ENCODE assay signal across 8 cellular contexts in genomic region chr20:34536798-34537394, GRCh38. TPM values are rescaled to one million over a fixed set of nuclear protein-coding genes. Genes with fewer than 3 reads are reported as not detected.
DNase-seq lines count a peak whose midpoint lies in the region; ATAC-seq and TF ChIP-seq lines count a peak whose summit lies in the region.

No MANE protein-coding gene starts in this region.

- CTCF ChIA-PET in Caco-2 (lab: Charles Lee) = interaction anchor here (0.5 to 2.4 kb wide), 8 partner anchors 22 to 233 kb away, joined by 3 to 15 read pairs (median 4); partner anchors contain the start of gene TP53INP2
- CTCF ChIA-PET in activated CD8-positive, alpha-beta T cell treated with anti-CD3 and anti-CD28 coated beads for 36 hours (lab: Charles Lee) = interaction anchor here (0.7 to 4.0 kb wide), 9 partner anchors 11 to 233 kb away, joined by 3 to 56 read pairs (median 4); no protein-coding TSS in a partner anchor

- DNase-seq in Caco-2 (peak in 1 of 2 experiments; percentile 71), globus pallidus (ENCODE audit: low spot score) (peak; percentile 41)
- peak; percentile 71 for DNase-seq in activated CD8-positive, alpha-beta T cell treated with anti-CD3 and anti-CD28 coated beads for 36 hours
- peak; percentile 39 to 41 for DNase-seq in stimulated activated CD4-positive, alpha-beta T cell treated with anti-CD3 and anti-CD28 coated beads, Interleukin-2, amount 100 ng/mL, for 48 hours

- H3K9me3 ChIP-seq in Caco-2 (no peaks in the 10 kb centered on the region), Loucy (ENCODE audit: insufficient read depth, low read depth, low read length) (no peaks in the 10 kb centered on the region)

- peaks cover under 1% of the 10 kb centered on the region for H3K4me1 Mint-ChIP-seq in Caco-2 (ENCODE audit: low read depth, unreplicated experiment)
- H3K4me1 Mint-ChIP-seq in activated CD8-positive, alpha-beta T cell treated with anti-CD3 and anti-CD28 coated beads for 36 hours (ENCODE audit: low read depth) = peaks cover 7% of the 10 kb centered on the region

- intact Hi-C loops in Caco-2 (cut with micrococcal nuclease; ENCODE audit: unreplicated experiment) = no loop called here
- intact Hi-C loops in activated CD8-positive, alpha-beta T cell treated with anti-CD3 and anti-CD28 coated beads for 36 hours (cut with micrococcal nuclease) = loop anchor here (5.0 kb wide), 1 partner anchor 170 kb away; no protein-coding TSS in a partner anchor

- TF ChIP-seq CTCF in Caco-2 (IDR thresholded peaks at IDR 0.05; ENCODE audit: insufficient read depth in 1 of 2, low read depth in 1 of 2, low read length in 1 of 2, severe bottlenecking in 1 of 2, unreplicated experiment in 1 of 2) (peak; percentile 55 to 69), Loucy (conservative IDR thresholded peaks at IDR 0.05; ENCODE audit: low read length) (peak; percentile 44)
- peak; percentile 54 for TF ChIP-seq CTCF in activated CD8-positive, alpha-beta T cell treated with anti-CD3 and anti-CD28 coated beads for 36 hours (IDR thresholded peaks at IDR 0.05)

- H3K4me1 ChIP-seq in Caco-2 (no peaks in the 10 kb centered on the region), Loucy (ENCODE audit: insufficient read depth, low read length, poor library complexity, severe bottlenecking) (no peaks in the 10 kb centered on the region)

- no peak overlapping the region for H3K4me2 ChIP-seq in Loucy (ENCODE audit: low read depth, low read length, poor library complexity, severe bottlenecking)

- no peak overlapping the region for H3K4me3 Mint-ChIP-seq in Caco-2 (ENCODE audit: unreplicated experiment)
- no peak overlapping the region for H3K4me3 Mint-ChIP-seq in activated CD8-positive, alpha-beta T cell treated with anti-CD3 and anti-CD28 coated beads for 36 hours

- H3K36me3 ChIP-seq in Caco-2 (ENCODE audit: control insufficient read depth, insufficient read depth, low read length) (peaks cover 21% of the 10 kb centered on the region), Loucy (ENCODE audit: insufficient read depth, low read length) (peaks cover 81% of the 10 kb centered on the region; the same call in 1 of the 2 replicates)

- no peak overlapping the region for H3K9ac ChIP-seq in Loucy (ENCODE audit: low read depth, low read length, poor library complexity, severe bottlenecking)

- H2AFZ ChIP-seq in Loucy (ENCODE audit: low read length) = no peak overlapping the region

- no peaks in the 10 kb centered on the region for H3K9me3 Mint-ChIP-seq in Caco-2 (ENCODE audit: unreplicated experiment)
- H3K9me3 Mint-ChIP-seq in activated CD8-positive, alpha-beta T cell treated with anti-CD3 and anti-CD28 coated beads for 36 hours = no peaks in the 10 kb centered on the region

- POLR2A ChIA-PET in Caco-2 (lab: Charles Lee) = interaction anchor here (0.5 kb wide), 1 partner anchor 55 kb away, joined by 3 read pairs; no protein-coding TSS in a partner anchor
- POLR2A ChIA-PET in activated CD8-positive, alpha-beta T cell treated with anti-CD3 and anti-CD28 coated beads for 36 hours (lab: Charles Lee) = interaction anchor here (0.7 kb wide), 1 partner anchor 20 kb away, joined by 3 read pairs; no protein-coding TSS in a partner anchor

- H3K9me2 ChIP-seq in Loucy (replicated peaks; ENCODE audit: low read depth, low read length) = no peaks in the 10 kb centered on the region

- H3F3A ChIP-seq in Loucy (ENCODE audit: low read depth) = no peaks in the 10 kb centered on the region

- H3K4me3 ChIP-seq in Caco-2 (ENCODE audit: low read depth, low read length) (no peak overlapping the region), Loucy (ENCODE audit: low read length, poor library complexity, severe bottlenecking) (no peak overlapping the region)

- ATAC-seq in activated CD8-positive, alpha-beta T cell treated with anti-CD3 and anti-CD28 coated beads for 36 hours = peak; percentile 54
- no peak for ATAC-seq in HG03565 (IDR thresholded peaks at IDR 0.05; ENCODE audit: unreplicated experiment)
- no peak for ATAC-seq in HG03095 (IDR thresholded peaks at IDR 0.05; ENCODE audit: unreplicated experiment)
- ATAC-seq in GM19467 (IDR thresholded peaks at IDR 0.05; ENCODE audit: unreplicated experiment) = no peak

- H3K27me3 Mint-ChIP-seq in Caco-2 (ENCODE audit: insufficient read depth, unreplicated experiment) = no peaks in the 10 kb centered on the region
- H3K27me3 Mint-ChIP-seq in activated CD8-positive, alpha-beta T cell treated with anti-CD3 and anti-CD28 coated beads for 36 hours = no peaks in the 10 kb centered on the region

- H3K27ac Mint-ChIP-seq in Caco-2 (ENCODE audit: unreplicated experiment) = no peak overlapping the region
- no peak overlapping the region for H3K27ac Mint-ChIP-seq in activated CD8-positive, alpha-beta T cell treated with anti-CD3 and anti-CD28 coated beads for 36 hours

- peaks cover 90% of the 10 kb centered on the region for H3K36me3 Mint-ChIP-seq in Caco-2 (ENCODE audit: insufficient read depth, unreplicated experiment)
- H3K36me3 Mint-ChIP-seq in activated CD8-positive, alpha-beta T cell treated with anti-CD3 and anti-CD28 coated beads for 36 hours (ENCODE audit: low read depth) = peaks cover 14% of the 10 kb centered on the region

- H3K79me2 ChIP-seq in Loucy (ENCODE audit: insufficient read depth, low read length) = peaks cover 5% of the 10 kb centered on the region; the same call in 1 of the 2 replicates

- H4K20me1 ChIP-seq in Loucy (ENCODE audit: insufficient read depth, low read length, poor library complexity, severe bottlenecking) = peaks cover 3% of the 10 kb centered on the region

- BruUV-seq in Caco-2 (replicated peaks; lab: Mats Ljungman, UMichigan) = no TSS peak

- H3K27me3 ChIP-seq in Caco-2 (replicated peaks; ENCODE audit: control insufficient read depth, insufficient read depth, low read length) = no peaks in the 10 kb centered on the region
- no peaks in the 10 kb centered on the region for H3K27me3 ChIP-seq in Loucy (ENCODE audit: insufficient read depth, low read length, poor library complexity, severe bottlenecking)

RNA-seq across cellular contexts. Expression of gene DYNLRB1, which starts 20.7 kb away (rescaled TPM):
- total RNA-seq in Caco-2 (2022) = 357 and 359 TPM in 2 replicates
- total RNA-seq in activated CD8-positive, alpha-beta T cell treated with anti-CD3 and anti-CD28 coated beads for 36 hours = 10 to 100 TPM; 66.6 to 70.9 TPM

RNA-seq across cellular contexts. Expression of gene MAP1LC3A, which starts 21.6 kb away (rescaled TPM):
- total RNA-seq in Caco-2 (2022) = 0.88 and 0.95 TPM in 2 replicates
- total RNA-seq in activated CD8-positive, alpha-beta T cell treated with anti-CD3 and anti-CD28 coated beads for 36 hours = 1 to 10 TPM in 1 of 2 experiments, under 1 TPM in 1; 0.92 to 1.0 TPM
